Comparison of ENCODE assay signal across 9 cellular contexts in genomic region chr5:133611357-133612020, GRCh38. TPM values are rescaled to one million over a fixed set of nuclear protein-coding genes. Genes with fewer than 3 reads are reported as not detected.
DNase-seq lines count a peak whose midpoint lies in the region; ATAC-seq, FAIRE-seq and TF ChIP-seq lines count a peak whose summit lies in the region.
"Had no signal": no experiment of that assay in that cellular context is flagged by ENCODE, and none has a peak within 500 bp of the region (broad histone marks: within the 10 kb centered on the region; RNA-seq: fewer than 3 reads in every experiment).

No MANE protein-coding gene starts in this region.

- H3K79me2 ChIP-seq in astrocyte (ENCODE audit: insufficient read depth, low read length) = no peaks in the 10 kb centered on the region

- peaks cover 2% of the 10 kb centered on the region for H3K4me1 Mint-ChIP-seq in astrocyte (ENCODE audit: low read depth, unreplicated experiment)

- H3K4me2 ChIP-seq in A549 (peak overlapping the region; percentile 99), astrocyte (ENCODE audit: low read length) (peak overlapping the region; percentile 71)

- 11% methylated on average over 12 of the region's 67 CpGs for WGBS in A549 (ENCODE audit: missing lambda C conversion rate)
- WGBS in mesodermal cell (ENCODE audit: insufficient coverage in 2 of 2), 2 experiments = 1 to 2% methylated on average over 51 to 62 of the region's 67 CpGs

- H3K4me1 ChIP-seq in A549 (peaks cover 11% of the 10 kb centered on the region), astrocyte (ENCODE audit: insufficient read depth, low read length) (peaks cover 7% of the 10 kb centered on the region), mesodermal cell (ENCODE audit: control insufficient read depth, insufficient read depth, low read length, poor library complexity, severe bottlenecking) (peaks cover 6% of the 10 kb centered on the region)

- no peaks in the 10 kb centered on the region for H3K9me3 Mint-ChIP-seq in astrocyte (ENCODE audit: unreplicated experiment)
- H3K9me3 Mint-ChIP-seq: natural killer cell treated with Interleukin-12 subunit alpha and Interleukin-12 subunit beta and Interleukin-15 and Interleukin-18, amount 100 ng/mL, for 72 hours had no signal

- H3K9me3 ChIP-seq in A549 (no peaks in the 10 kb centered on the region), astrocyte (ENCODE audit: insufficient read depth, low read depth, low read length) (no peaks in the 10 kb centered on the region), mesodermal cell (ENCODE audit: control insufficient read depth, low read length) (no peaks in the 10 kb centered on the region)

- no peak for TF ChIP-seq EP300 in A549 (IDR thresholded peaks at IDR 0.05)

- no peak overlapping the region for H2AFZ ChIP-seq in astrocyte (ENCODE audit: low read depth, low read length)

- H3K4me3 Mint-ChIP-seq in astrocyte (ENCODE audit: unreplicated experiment) = peak overlapping the region; percentile 79
- H3K4me3 Mint-ChIP-seq: natural killer cell treated with Interleukin-12 subunit alpha and Interleukin-12 subunit beta and Interleukin-15 and Interleukin-18, amount 100 ng/mL, for 72 hours had no signal

- peaks cover 75% of the 10 kb centered on the region for H3K27me3 Mint-ChIP-seq in astrocyte (ENCODE audit: low read depth, unreplicated experiment)

- DNase-seq in A549 (ENCODE audit: low read depth in 1 of 2, low spot score in 1 of 2) (peak in 1 of 2 experiments; percentile 15), GM20000 (ENCODE audit: low spot score) (peak; percentile 46), astrocyte (ENCODE audit: low read depth) (no peak), HK-2 (ENCODE audit: unreplicated experiment) (no peak), GM10248 (ENCODE audit: extremely low spot score) (no peak)

- no peak for TF ChIP-seq CTCF in A549 (IDR thresholded peaks at IDR 0.05)
- no peak for TF ChIP-seq CTCF in GM20000 (IDR thresholded peaks at IDR 0.05; ENCODE audit: extremely low read depth, missing control alignments)
- no peak for TF ChIP-seq CTCF in astrocyte (IDR thresholded peaks at IDR 0.05; ENCODE audit: insufficient read depth, low read depth, low read length)
- TF ChIP-seq CTCF in GM10248 (IDR thresholded peaks at IDR 0.05; ENCODE audit: control extremely low read depth, extremely low read depth, low read depth, missing control alignments) = no peak

- peak overlapping the region; percentile 22 to 54; a peak in 4 of 6 replicates for H3K27ac ChIP-seq in A549
- no peak overlapping the region for H3K27ac ChIP-seq in astrocyte (ENCODE audit: low read depth, low read length)
- H3K27ac ChIP-seq in mesodermal cell (ENCODE audit: low read depth, low read length, severe bottlenecking) = no peak overlapping the region

- H3K36me3 Mint-ChIP-seq in astrocyte (ENCODE audit: low read depth, unreplicated experiment) = no peaks in the 10 kb centered on the region
- H3K36me3 Mint-ChIP-seq: natural killer cell treated with Interleukin-12 subunit alpha and Interleukin-12 subunit beta and Interleukin-15 and Interleukin-18, amount 100 ng/mL, for 72 hours had no signal

- POLR2A ChIA-PET in A549 (lab: Yijun Ruan, JAX) (no interaction called here), GM10248 (lab: Yijun Ruan, JAX) (no interaction called here)

- FAIRE-seq in A549 (lab: Jason Lieb, UNC) = no peak
- no peak for FAIRE-seq in astrocyte (lab: Jason Lieb, UNC)

- TF ChIP-seq RAD21 in A549 (conservative IDR thresholded peaks at IDR 0.05 in 1 of 2, IDR thresholded peaks at IDR 0.05 in 1 of 2) = no peak

- H3K4me3 ChIP-seq in A549 = peak overlapping the region; percentile 65
- no peak overlapping the region for H3K4me3 ChIP-seq in astrocyte (ENCODE audit: insufficient read depth, low read depth, low read length)
- H3K4me3 ChIP-seq in mesodermal cell (ENCODE audit: extremely low read depth, insufficient read depth, low read length, poor library complexity, severe bottlenecking) = peak overlapping the region; percentile 24

- peak; percentile 36 to 52 for ATAC-seq in A549
- ATAC-seq in HG02938 (IDR thresholded peaks at IDR 0.05; ENCODE audit: unreplicated experiment) = no peak
- ATAC-seq in HG03354 (IDR thresholded peaks at IDR 0.05; ENCODE audit: poor library complexity, severe bottlenecking, unreplicated experiment) = no peak

- H3K9ac ChIP-seq in astrocyte (ENCODE audit: low read length) = no peak overlapping the region

- H3K27ac Mint-ChIP-seq in astrocyte (ENCODE audit: unreplicated experiment) = no peak overlapping the region
- H3K27ac Mint-ChIP-seq: natural killer cell treated with Interleukin-12 subunit alpha and Interleukin-12 subunit beta and Interleukin-15 and Interleukin-18, amount 100 ng/mL, for 72 hours had no signal

- CTCF ChIA-PET in A549 (lab: Yijun Ruan, JAX) (interaction anchor here (0.7 to 4.3 kb wide), 23 partner anchors 8 to 501 kb away, joined by 3 to 24 read pairs (median 4); no protein-coding TSS in a partner anchor), GM10248 (lab: Yijun Ruan, JAX) (interaction anchor here (1.4 to 1.7 kb wide), 2 partner anchors 7 to 31 kb away, joined by 3 read pairs; no protein-coding TSS in a partner anchor)

- H3K36me3 ChIP-seq in astrocyte (ENCODE audit: insufficient read depth, low read length) (no peaks in the 10 kb centered on the region), mesodermal cell (ENCODE audit: control insufficient read depth, insufficient read depth, low read length) (no peaks in the 10 kb centered on the region)

- no peak for TF ChIP-seq POLR2A in A549 (IDR thresholded peaks at IDR 0.05; ENCODE audit: low read length)

- H3K27me3 ChIP-seq in astrocyte (ENCODE audit: insufficient read depth, low read length) = peaks cover 54% of the 10 kb centered on the region

- H4K20me1 ChIP-seq in astrocyte (ENCODE audit: insufficient read depth, low read length) = no peaks in the 10 kb centered on the region

TF ChIP-seq in A549, 52 proteins besides CTCF, POLR2A, EP300 and RAD21:
- TF ChIP-seq, protein P1, sequence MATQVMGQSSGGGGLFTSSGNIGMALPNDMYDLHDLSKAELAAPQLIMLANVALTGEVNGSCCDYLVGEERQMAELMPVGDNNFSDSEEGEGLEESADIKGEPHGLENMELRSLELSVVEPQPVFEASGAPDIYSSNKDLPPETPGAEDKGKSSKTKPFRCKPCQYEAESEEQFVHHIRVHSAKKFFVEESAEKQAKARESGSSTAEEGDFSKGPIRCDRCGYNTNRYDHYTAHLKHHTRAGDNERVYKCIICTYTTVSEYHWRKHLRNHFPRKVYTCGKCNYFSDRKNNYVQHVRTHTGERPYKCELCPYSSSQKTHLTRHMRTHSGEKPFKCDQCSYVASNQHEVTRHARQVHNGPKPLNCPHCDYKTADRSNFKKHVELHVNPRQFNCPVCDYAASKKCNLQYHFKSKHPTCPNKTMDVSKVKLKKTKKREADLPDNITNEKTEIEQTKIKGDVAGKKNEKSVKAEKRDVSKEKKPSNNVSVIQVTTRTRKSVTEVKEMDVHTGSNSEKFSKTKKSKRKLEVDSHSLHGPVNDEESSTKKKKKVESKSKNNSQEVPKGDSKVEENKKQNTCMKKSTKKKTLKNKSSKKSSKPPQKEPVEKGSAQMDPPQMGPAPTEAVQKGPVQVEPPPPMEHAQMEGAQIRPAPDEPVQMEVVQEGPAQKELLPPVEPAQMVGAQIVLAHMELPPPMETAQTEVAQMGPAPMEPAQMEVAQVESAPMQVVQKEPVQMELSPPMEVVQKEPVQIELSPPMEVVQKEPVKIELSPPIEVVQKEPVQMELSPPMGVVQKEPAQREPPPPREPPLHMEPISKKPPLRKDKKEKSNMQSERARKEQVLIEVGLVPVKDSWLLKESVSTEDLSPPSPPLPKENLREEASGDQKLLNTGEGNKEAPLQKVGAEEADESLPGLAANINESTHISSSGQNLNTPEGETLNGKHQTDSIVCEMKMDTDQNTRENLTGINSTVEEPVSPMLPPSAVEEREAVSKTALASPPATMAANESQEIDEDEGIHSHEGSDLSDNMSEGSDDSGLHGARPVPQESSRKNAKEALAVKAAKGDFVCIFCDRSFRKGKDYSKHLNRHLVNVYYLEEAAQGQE (IDR thresholded peaks at IDR 0.05) = peak; percentile 71; the same call in 1 of the 2 replicates
- TF ChIP-seq NPAS2 (CRISPR knock-in tag; IDR thresholded peaks at IDR 0.05; ENCODE audit: borderline replicate concordance) = no peak

RNA-seq across cellular contexts. Expression of gene FSTL4, which starts 0.9 kb away (rescaled TPM):
- polyA plus RNA-seq in A549 (2011; rRNA removed) = 1.8 and 2.8 TPM in 2 replicates
- 0.66 and 0.97 TPM in 2 replicates for polyA plus RNA-seq in A549 (2012; cell fraction: cytosol; rRNA removed)
- polyA plus RNA-seq in A549 (2012; cell fraction: nucleus; rRNA removed) = 1.5 and 1.7 TPM in 2 replicates
- 0.90 to 1.6 TPM (median 0.92 TPM) in 3 replicates for polyA plus RNA-seq in A549 (2017; fragmentation: RNase III; extraction: RNeasy Plus Mini Kit Qiagen cat#74134 plus additional on column Dnase treatment)
- 3.2 and 5.2 TPM in 2 replicates for polyA minus RNA-seq in A549 (2011; rRNA and poly(A)+ RNA removed)
- total RNA-seq in astrocyte = not detected in 2 replicates
- 0.74 TPM for polyA plus RNA-seq in mesodermal cell (2013, experiment 1 of 2)
- 0.35 TPM for polyA plus RNA-seq in mesodermal cell (2013, experiment 2 of 2)
- total RNA-seq: natural killer cell treated with Interleukin-12 subunit alpha and Interleukin-12 subunit beta and Interleukin-15 and Interleukin-18, amount 100 ng/mL, for 72 hours had no signal

Comparison
In these comparisons a context has a peak if more than half of its experiments do, and no peak if none do; other contexts are left out.
1. ATAC-seq: peak in A549 (2 of 2); none in HG02938 (single experiment) and HG03354 (single experiment).
2. H3K27ac ChIP-seq: peak in A549 (2 of 2); none in astrocyte (single experiment) and mesodermal cell (single experiment).